26 cellular contexts compared by ENCODE assay signal in the genomic region with DNA sequence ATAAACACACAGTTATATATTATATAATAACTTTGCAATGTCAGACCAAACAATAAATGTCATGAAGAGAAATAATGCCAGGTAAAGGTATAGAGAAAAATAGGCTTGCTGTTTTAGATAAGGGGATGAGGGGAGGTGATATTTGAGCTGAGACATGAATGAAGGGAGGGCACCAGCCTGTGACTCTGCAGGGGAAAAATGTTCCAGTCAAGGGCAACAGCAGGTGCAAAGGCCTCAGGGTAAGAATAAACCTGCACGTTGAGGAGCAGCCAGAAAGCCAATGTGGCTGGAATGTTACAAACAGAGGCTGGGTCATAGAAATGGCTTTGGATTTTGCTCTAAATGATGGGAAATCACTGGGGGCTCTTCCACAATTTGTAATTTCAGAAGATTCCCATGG.
"Had no signal": no experiment of that assay in that cellular context is flagged by ENCODE, and none has a peak within 500 bp of the region (broad histone marks: within the 10 kb centered on the region; RNA-seq: fewer than 3 reads in every experiment).

No MANE protein-coding gene starts in this region.

- H3K4me1 ChIP-seq: testis had no signal

- H3K36me3 ChIP-seq: adrenal gland, ovary, right atrium auricular region, transverse colon had no signal

- H3K4me3 ChIP-seq: adrenal gland, body of pancreas, coronary artery, ovary, right atrium auricular region, testis, transverse colon had no signal

- H3K27me3 ChIP-seq: adrenal gland, body of pancreas, ovary, right atrium auricular region, testis, transverse colon had no signal

- H3K27ac ChIP-seq: adrenal gland, body of pancreas, coronary artery, ovary, right atrium auricular region, testis, VCaP had no signal

- FAIRE-seq: islet of Langerhans, TTC549 had no signal

- H3K9me3 ChIP-seq: adrenal gland, body of pancreas, ovary, right atrium auricular region, testis, transverse colon had no signal

- DNase-seq: activated CD4-positive, alpha-beta memory T cell treated with anti-CD3 and anti-CD28 coated beads for 36 hours; activated CD4-positive, alpha-beta T cell treated with anti-CD3 and anti-CD28 coated beads for 4 hours; activated CD8-positive, alpha-beta memory T cell treated with anti-CD3 and anti-CD28 coated beads, Interleukin-2, amount 50 U/mL, for 4 hours; activated effector memory CD4-positive, alpha-beta T cell treated with anti-CD3 and anti-CD28 coated beads, Interleukin-2, amount 50 U/mL, for 16 hours; activated naive CD4-positive, alpha-beta T cell treated with anti-CD3 and anti-CD28 coated beads for 36 hours; activated naive CD8-positive, alpha-beta T cell treated with anti-CD3 and anti-CD28 coated beads for 36 hours; activated T-cell treated with anti-CD3 and anti-CD28 coated beads, Interleukin-2, amount 50 U/mL, for 1 hour; adrenal gland; aorta; body of pancreas; cerebellar nuclear complex; endodermal cell; foreskin fibroblast; mammary epithelial cell; naive thymus-derived CD4-positive, alpha-beta T cell; ovary; stimulated activated CD4-positive, alpha-beta T cell treated with anti-CD3 and anti-CD28 coated beads, Interleukin-12 subunit alpha, Interleukin-12 subunit beta, amount 100 ng/mL, for 4 hours; stimulated activated CD4-positive, alpha-beta T cell treated with anti-CD3 and anti-CD28 coated beads, Interleukin-4, amount 100 ng/mL, for 1 hour; stimulated activated naive CD8-positive, alpha-beta T cell treated with anti-CD3 and anti-CD28 coated beads, Interleukin-15, Interleukin-2, amounts not matched to agents 100 U/mL and 50 U/mL, for 24 hours; testis had no signal
